In genomic region chr10:22605168-22605567, GRCh38 we compare ENCODE assay signal across 9 cellular contexts.
DNase-seq lines count a peak whose midpoint lies in the region; ATAC-seq, FAIRE-seq and TF ChIP-seq lines count a peak whose summit lies in the region.
"Had no signal": no experiment of that assay in that cellular context is flagged by ENCODE, and none has a peak within 500 bp of the region (broad histone marks: within the 10 kb centered on the region; RNA-seq: fewer than 3 reads in every experiment).

No MANE protein-coding gene starts in this region.

- H3K4me3 ChIP-seq in thoracic aorta (no peak overlapping the region), PC-3 (ENCODE audit: low read length) (no peak overlapping the region)

- ATAC-seq in activated T-cell treated with anti-CD3 and anti-CD28 coated beads, Interleukin-2, amount 50 U/mL, for 72 hours (replicated peaks in 1 of 2): peak in 1 of 2 donors; percentile 27
- ATAC-seq in foreskin keratinocyte (peak; percentile 68), thoracic aorta (ENCODE audit: insufficient number of reproducible peaks, low FRiP score, low read depth) (peak; percentile 4), PC-3 (no peak)

- peaks cover 9% of the 10 kb centered on the region for H3K36me3 ChIP-seq in thoracic aorta
- peaks cover 3% of the 10 kb centered on the region; the same call in 1 of the 2 replicates for H3K36me3 ChIP-seq in PC-3 (ENCODE audit: low read depth, low read length)

- H4K20me1 ChIP-seq in PC-3 (ENCODE audit: low read length): no peaks in the 10 kb centered on the region

- peaks cover 3% of the 10 kb centered on the region for H3F3A ChIP-seq in PC-3 (ENCODE audit: low read length, unreplicated experiment)

- no peaks in the 10 kb centered on the region for H3K27me3 Mint-ChIP-seq in activated T-cell treated with anti-CD3 and anti-CD28 coated beads, Interleukin-2, amount 50 U/mL, for 72 hours (ENCODE audit: low read depth)

- peaks cover 64% of the 10 kb centered on the region for H3K4me1 Mint-ChIP-seq in activated T-cell treated with anti-CD3 and anti-CD28 coated beads, Interleukin-2, amount 50 U/mL, for 72 hours (ENCODE audit: low read depth)

- H3K9me3 ChIP-seq in thoracic aorta (no peaks in the 10 kb centered on the region), PC-3 (ENCODE audit: low read length) (no peaks in the 10 kb centered on the region)

- no peaks in the 10 kb centered on the region for H3K9me3 Mint-ChIP-seq in activated T-cell treated with anti-CD3 and anti-CD28 coated beads, Interleukin-2, amount 50 U/mL, for 72 hours

- H3K9me2 ChIP-seq in PC-3 (replicated peaks; ENCODE audit: low read length): no peaks in the 10 kb centered on the region

- no peak for DNase-seq in activated T-cell treated with anti-CD3 and anti-CD28 coated beads, Interleukin-2, amount 50 U/mL, for 72 hours
- no peak for DNase-seq in activated T-cell treated with anti-CD3 and anti-CD28 coated beads, Interleukin-2, amount 50 U/mL, for 48 hours
- DNase-seq in RCC 7860 (ENCODE audit: low spot score): peak; percentile 80
- DNase-seq in foreskin keratinocyte: peak; percentile 25 to 36
- no peak for DNase-seq in thoracic aorta (ENCODE audit: low spot score)
- no peak for DNase-seq in PC-3
- DNase-seq in NCI-H2029 treated with DMSO at 0.1 percent for 48 hours (lab: John Stamatoyannopoulos, UW): no peak
- no peak for DNase-seq in OCI-M1 (lab: John Stamatoyannopoulos, UW)
- DNase-seq: DND-41 had no signal

- H3K36me3 Mint-ChIP-seq in activated T-cell treated with anti-CD3 and anti-CD28 coated beads, Interleukin-2, amount 50 U/mL, for 72 hours (ENCODE audit: insufficient read depth in 2 of 2): peaks cover 8 to 21% of the 10 kb centered on the region in 2 donors

- POLR2A ChIA-PET in PC-3 (lab: Charles Lee; ENCODE audit: unreplicated experiment): interaction anchor here (0.6 kb wide), 1 partner anchor 130 kb away, joined by 15 read pairs; no protein-coding TSS in a partner anchor

- peak overlapping the region; percentile 98 for H3K27ac Mint-ChIP-seq in activated T-cell treated with anti-CD3 and anti-CD28 coated beads, Interleukin-2, amount 50 U/mL, for 72 hours

- intact Hi-C loops in PC-3 (cut with micrococcal nuclease): no loop called here

- FAIRE-seq in RCC 7860 (lab: Jason Lieb, UNC): peak; percentile 97

- H3K9ac ChIP-seq in PC-3 (ENCODE audit: low read length): no peak overlapping the region

- TF ChIP-seq CTCF in foreskin keratinocyte (conservative IDR thresholded peaks at IDR 0.05) (peak; percentile 13), thoracic aorta (IDR thresholded peaks at IDR 0.05) (no peak), PC-3 (conservative IDR thresholded peaks at IDR 0.05; ENCODE audit: low read depth, low read length) (no peak)

- H3K27ac ChIP-seq in foreskin keratinocyte (no peak overlapping the region), thoracic aorta (peak overlapping the region in 1 of 2 donors; percentile 22), PC-3 (ENCODE audit: low read length) (no peak overlapping the region)

- no peak overlapping the region for H2AFZ ChIP-seq in PC-3 (ENCODE audit: low read length)

- H3K27me3 ChIP-seq in foreskin keratinocyte: no peaks in the 10 kb centered on the region
- no peaks in the 10 kb centered on the region for H3K27me3 ChIP-seq in thoracic aorta (replicated peaks; ENCODE audit: insufficient read depth)
- no peaks in the 10 kb centered on the region for H3K27me3 ChIP-seq in PC-3 (ENCODE audit: low read length)

- peak overlapping the region; percentile 25 to 81 for H3K4me3 Mint-ChIP-seq in activated T-cell treated with anti-CD3 and anti-CD28 coated beads, Interleukin-2, amount 50 U/mL, for 72 hours

- CTCF ChIA-PET in PC-3 (lab: Charles Lee): no interaction called here

- 0 out of 2 replicates have a peak, but pooled peaks cover under 1% of the 10 kb centered on the region for H3K79me2 ChIP-seq in PC-3 (ENCODE audit: low read length)

- no peak overlapping the region for H3K4me2 ChIP-seq in PC-3 (ENCODE audit: low read length)

- H3K4me1 ChIP-seq in foreskin keratinocyte (no peaks in the 10 kb centered on the region), thoracic aorta (ENCODE audit: control insufficient read depth in 1 of 2, low read depth in 2 of 2) (peaks cover 0 to 8% of the 10 kb centered on the region in 2 donors), PC-3 (ENCODE audit: insufficient read depth, low read length) (peaks cover 20% of the 10 kb centered on the region)

- no TSS peak for BruUV-seq in PC-3 (replicated peaks; lab: Mats Ljungman, UMichigan)

Comparison
In these comparisons a context has a peak if more than half of its experiments do, and no peak if none do; other contexts are left out.
1. DNase-seq: peak in RCC 7860 (single experiment) and foreskin keratinocyte (2 of 2); none in activated T-cell treated with anti-CD3 and anti-CD28 coated beads, Interleukin-2, amount 50 U/mL, for 72 hours (0 of 2), activated T-cell treated with anti-CD3 and anti-CD28 coated beads, Interleukin-2, amount 50 U/mL, for 48 hours (0 of 2), thoracic aorta (single experiment), PC-3 (single experiment), NCI-H2029 treated with DMSO at 0.1 percent for 48 hours (single experiment) and OCI-M1 (single experiment).